In genomic region chr13:111325146-111325890, GRCh38 we compare ENCODE assay signal across 21 cellular contexts. TPM values are rescaled to one million over a fixed set of nuclear protein-coding genes. Genes with fewer than 3 reads are reported as not detected.
A peak's percentile ranks its signal among the peaks of the same experiment; 100 is the strongest.
DNase-seq lines count a peak whose midpoint lies in the region; ATAC-seq and TF ChIP-seq lines count a peak whose summit lies in the region.
"Had no signal": no experiment of that assay in that cellular context is flagged by ENCODE, and none has a peak within 500 bp of the region (broad histone marks: within the 10 kb centered on the region; RNA-seq: fewer than 3 reads in every experiment).

No MANE protein-coding gene starts in this region.

- DNase-seq in activated CD8-positive, alpha-beta memory T cell treated with anti-CD3 and anti-CD28 coated beads, Interleukin-2, amount 50 U/mL, for 48 hours: peak; percentile 38
- no peak for DNase-seq in activated CD8-positive, alpha-beta memory T cell treated with anti-CD3 and anti-CD28 coated beads, Interleukin-2, amount 10 ng/mL, durations not matched to agents 7 days and 5 days
- DNase-seq in left lobe of liver (ENCODE audit: low spot score) (peak; percentile 40), type B pancreatic cell (ENCODE audit: extremely low spot score, unreplicated experiment) (peak; percentile 31), NCI-H1048 (lab: John Stamatoyannopoulos, UW) (no peak), DMS79 (lab: John Stamatoyannopoulos, UW) (no peak)
- DNase-seq: 8988T; Calu3; CD4-positive, alpha-beta memory T cell; EL; KBM-7; NCI-H1105 treated with DMSO at 0.1 percent for 48 hours; NCI-H1694 had no signal

- CTCF ChIA-PET in activated CD8-positive, alpha-beta memory T cell treated with anti-CD3 and anti-CD28 coated beads, Interleukin-2, amount 10 ng/mL, durations not matched to agents 7 days and 5 days (lab: Charles Lee): no interaction called here

- no peak overlapping the region for H3K4me3 Mint-ChIP-seq in activated CD8-positive, alpha-beta memory T cell treated with anti-CD3 and anti-CD28 coated beads, Interleukin-2, amount 10 ng/mL, durations not matched to agents 7 days and 5 days
- no peak overlapping the region for H3K4me3 Mint-ChIP-seq in type B pancreatic cell
- H3K4me3 Mint-ChIP-seq: B cell; CD4-positive, alpha-beta memory T cell had no signal

- H3K4me1 Mint-ChIP-seq in activated CD8-positive, alpha-beta memory T cell treated with anti-CD3 and anti-CD28 coated beads, Interleukin-2, amount 10 ng/mL, durations not matched to agents 7 days and 5 days: peaks cover 14% of the 10 kb centered on the region
- H3K4me1 Mint-ChIP-seq in type B pancreatic cell (ENCODE audit: unreplicated experiment): no peaks in the 10 kb centered on the region
- H3K4me1 Mint-ChIP-seq: B cell had no signal

- no peaks in the 10 kb centered on the region for H3K9me3 Mint-ChIP-seq in activated CD8-positive, alpha-beta memory T cell treated with anti-CD3 and anti-CD28 coated beads, Interleukin-2, amount 10 ng/mL, durations not matched to agents 7 days and 5 days (ENCODE audit: low read depth)
- no peaks in the 10 kb centered on the region for H3K9me3 Mint-ChIP-seq in type B pancreatic cell

- no peaks in the 10 kb centered on the region for H3K27me3 Mint-ChIP-seq in activated CD8-positive, alpha-beta memory T cell treated with anti-CD3 and anti-CD28 coated beads, Interleukin-2, amount 10 ng/mL, durations not matched to agents 7 days and 5 days
- H3K27me3 Mint-ChIP-seq in type B pancreatic cell: no peaks in the 10 kb centered on the region
- H3K27me3 Mint-ChIP-seq: B cell had no signal

- H3K36me3 Mint-ChIP-seq in activated CD8-positive, alpha-beta memory T cell treated with anti-CD3 and anti-CD28 coated beads, Interleukin-2, amount 10 ng/mL, durations not matched to agents 7 days and 5 days: no peaks in the 10 kb centered on the region
- H3K36me3 Mint-ChIP-seq in type B pancreatic cell: no peaks in the 10 kb centered on the region

- no peak for TF ChIP-seq CTCF in type B pancreatic cell (conservative IDR thresholded peaks at IDR 0.05)

- ATAC-seq in activated CD8-positive, alpha-beta memory T cell treated with anti-CD3 and anti-CD28 coated beads, Interleukin-2, amount 10 ng/mL, durations not matched to agents 7 days and 5 days: no peak
- ATAC-seq in SK-N-SH treated with all-trans-retinoic acid at 6 μM for 48 hours: peak; percentile 11; the same call in 1 of the 3 replicates
- ATAC-seq in left lobe of liver: no peak
- ATAC-seq in HG02571 (IDR thresholded peaks at IDR 0.05; ENCODE audit: unreplicated experiment): no peak
- ATAC-seq: GM12878, Panc1, Right ventricle myocardium inferior had no signal

- no peak overlapping the region for H3K27ac Mint-ChIP-seq in activated CD8-positive, alpha-beta memory T cell treated with anti-CD3 and anti-CD28 coated beads, Interleukin-2, amount 10 ng/mL, durations not matched to agents 7 days and 5 days
- no peak overlapping the region for H3K27ac Mint-ChIP-seq in type B pancreatic cell
- H3K27ac Mint-ChIP-seq: B cell had no signal

TF ChIP-seq in SK-N-SH treated with all-trans-retinoic acid at 6 μM for 48 hours, 23 proteins besides CTCF, POLR2A, EP300 and RAD21:
- no peak for TF ChIP-seq ZNF8 (CRISPR knock-in tag; IDR thresholded peaks at IDR 0.05)
- TF ChIP-seq GLIS3 (CRISPR knock-in tag; IDR thresholded peaks at IDR 0.05): no peak
- no peak for TF ChIP-seq CREB5 (CRISPR knock-in tag; IDR thresholded peaks at IDR 0.05; ENCODE audit: low read depth)
- no peak for TF ChIP-seq ARNTL (CRISPR knock-in tag; IDR thresholded peaks at IDR 0.05; ENCODE audit: borderline replicate concordance, low read depth)
- TF ChIP-seq RARB (CRISPR knock-in tag; IDR thresholded peaks at IDR 0.05): no peak
- no peak for TF ChIP-seq TOX (CRISPR knock-in tag; IDR thresholded peaks at IDR 0.05; ENCODE audit: borderline replicate concordance)
- no peak for TF ChIP-seq TCF4 (CRISPR knock-in tag; IDR thresholded peaks at IDR 0.05; ENCODE audit: borderline replicate concordance)
- TF ChIP-seq, protein P1, sequence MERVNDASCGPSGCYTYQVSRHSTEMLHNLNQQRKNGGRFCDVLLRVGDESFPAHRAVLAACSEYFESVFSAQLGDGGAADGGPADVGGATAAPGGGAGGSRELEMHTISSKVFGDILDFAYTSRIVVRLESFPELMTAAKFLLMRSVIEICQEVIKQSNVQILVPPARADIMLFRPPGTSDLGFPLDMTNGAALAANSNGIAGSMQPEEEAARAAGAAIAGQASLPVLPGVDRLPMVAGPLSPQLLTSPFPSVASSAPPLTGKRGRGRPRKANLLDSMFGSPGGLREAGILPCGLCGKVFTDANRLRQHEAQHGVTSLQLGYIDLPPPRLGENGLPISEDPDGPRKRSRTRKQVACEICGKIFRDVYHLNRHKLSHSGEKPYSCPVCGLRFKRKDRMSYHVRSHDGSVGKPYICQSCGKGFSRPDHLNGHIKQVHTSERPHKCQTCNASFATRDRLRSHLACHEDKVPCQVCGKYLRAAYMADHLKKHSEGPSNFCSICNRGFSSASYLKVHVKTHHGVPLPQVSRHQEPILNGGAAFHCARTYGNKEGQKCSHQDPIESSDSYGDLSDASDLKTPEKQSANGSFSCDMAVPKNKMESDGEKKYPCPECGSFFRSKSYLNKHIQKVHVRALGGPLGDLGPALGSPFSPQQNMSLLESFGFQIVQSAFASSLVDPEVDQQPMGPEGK (CRISPR knock-in tag; IDR thresholded peaks at IDR 0.05; ENCODE audit: borderline replicate concordance): no peak
- no peak for TF ChIP-seq PPARA (CRISPR knock-in tag; IDR thresholded peaks at IDR 0.05; ENCODE audit: borderline replicate concordance)
- no peak for TF ChIP-seq CSDC2 (CRISPR knock-in tag; IDR thresholded peaks at IDR 0.05)
- TF ChIP-seq ZFP30 (CRISPR knock-in tag; IDR thresholded peaks at IDR 0.05): no peak
- no peak for TF ChIP-seq ZNF565 (CRISPR knock-in tag; conservative IDR thresholded peaks at IDR 0.05; ENCODE audit: low read depth)
- no peak for TF ChIP-seq ESRRG (CRISPR knock-in tag; IDR thresholded peaks at IDR 0.05)
- TF ChIP-seq BACH2 (CRISPR knock-in tag; IDR thresholded peaks at IDR 0.05; ENCODE audit: borderline replicate concordance): no peak
- no peak for TF ChIP-seq SNAI2 (CRISPR knock-in tag; IDR thresholded peaks at IDR 0.05)
- TF ChIP-seq ISL1 (CRISPR knock-in tag; IDR thresholded peaks at IDR 0.05): no peak
- TF ChIP-seq OSR1 (CRISPR knock-in tag; IDR thresholded peaks at IDR 0.05): no peak
- TF ChIP-seq TSHZ2 (CRISPR knock-in tag; IDR thresholded peaks at IDR 0.05): no peak
TF ChIP-seq in SK-N-SH treated with all-trans-retinoic acid at 6 μM for 48 hours: peak in this region for 0.

RNA-seq across cellular contexts. Expression of gene TEX29, which starts 4.9 kb away (rescaled TPM):
- total RNA-seq in activated CD8-positive, alpha-beta memory T cell treated with anti-CD3 and anti-CD28 coated beads, Interleukin-2, amount 10 ng/mL, durations not matched to agents 7 days and 5 days: under 1 TPM; 0.40 to 0.96 TPM
- 0.53 TPM for total RNA-seq in left lobe of liver
- 0.62 and 0.92 TPM in 2 replicates for total RNA-seq in type B pancreatic cell (ENCODE audit: low replicate concordance)
- total RNA-seq: Calu3, GM12878, GM23248, NCI-H460, Right ventricle myocardium inferior had no signal

Comparison
In these comparisons a context has a peak if more than half of its experiments do, and no peak if none do; other contexts are left out.
1. DNase-seq: peak in activated CD8-positive, alpha-beta memory T cell treated with anti-CD3 and anti-CD28 coated beads, Interleukin-2, amount 50 U/mL, for 48 hours (single experiment), left lobe of liver (single experiment) and type B pancreatic cell (single experiment); none in activated CD8-positive, alpha-beta memory T cell treated with anti-CD3 and anti-CD28 coated beads, Interleukin-2, amount 10 ng/mL, durations not matched to agents 7 days and 5 days (single experiment), NCI-H1048 (single experiment) and DMS79 (single experiment).